Comparison of ENCODE assay signal across 8 cellular contexts in the genomic region with DNA sequence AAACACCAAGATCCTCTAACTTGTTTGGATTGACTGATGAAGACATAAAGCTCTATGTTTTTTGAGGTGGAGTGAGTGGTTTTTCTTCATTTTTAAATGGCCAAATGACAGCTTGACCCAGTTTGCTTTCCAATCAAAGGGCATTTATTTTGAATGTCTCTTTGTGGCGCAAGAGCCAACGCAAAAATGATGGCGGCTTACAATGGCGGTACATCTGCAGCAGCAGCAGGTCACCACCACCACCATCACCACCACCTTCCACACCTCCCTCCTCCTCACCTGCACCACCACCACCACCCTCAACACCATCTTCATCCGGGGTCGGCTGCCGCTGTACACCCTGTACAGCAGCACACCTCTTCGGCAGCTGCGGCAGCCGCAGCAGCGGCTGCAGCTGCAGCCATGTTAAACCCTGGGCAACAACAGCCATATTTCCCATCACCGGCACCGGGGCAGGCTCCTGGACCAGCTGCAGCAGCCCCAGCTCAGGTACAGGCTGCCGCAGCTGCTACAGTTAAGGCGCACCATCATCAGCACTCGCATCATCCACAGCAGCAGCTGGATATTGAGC. TPM values are rescaled to one million over a fixed set of nuclear protein-coding genes. Genes with fewer than 3 reads are reported as not detected.
A peak's percentile ranks its signal among the peaks of the same experiment; 100 is the strongest.
DNase-seq lines count a peak whose midpoint lies in the region; ATAC-seq and TF ChIP-seq lines count a peak whose summit lies in the region.

No MANE protein-coding gene starts in this region.

- TF ChIP-seq CTCF in cardiac fibroblast (IDR thresholded peaks at IDR 0.05; ENCODE audit: low read depth, low read length) (no peak), natural killer cell (IDR thresholded peaks at IDR 0.05) (no peak), lower leg skin (IDR thresholded peaks at IDR 0.05) (no peak)

- peak overlapping the region; percentile 93 for H3K4me3 Mint-ChIP-seq in natural killer cell

- H3K9ac ChIP-seq in BLaER1 treated with 17β-estradiol and CSF1 and Interleukin-3, amounts not matched to agents 10 nM and 100 nM: peak overlapping the region in 10 of 11 experiments; percentile 87 to 95 (median 90); a peak in 17 of 22 replicates

- no peaks in the 10 kb centered on the region for H3K27me3 ChIP-seq in BLaER1 treated with 17β-estradiol and CSF1 and Interleukin-3, amounts not matched to agents 10 nM and 100 nM

- peaks cover 55 to 62% (median 56%) of the 10 kb centered on the region in 10 experiments for H3K4me1 ChIP-seq in BLaER1 treated with 17β-estradiol and CSF1 and Interleukin-3, amounts not matched to agents 10 nM and 100 nM

- H3K36me3 Mint-ChIP-seq in natural killer cell: no peaks in the 10 kb centered on the region

- H3K4me1 Mint-ChIP-seq in natural killer cell: peaks cover 66 to 69% of the 10 kb centered on the region in 2 donors

- H3K27ac ChIP-seq in BLaER1 treated with 17β-estradiol and CSF1 and Interleukin-3, amounts not matched to agents 10 nM and 100 nM: peak overlapping the region in 2 of 11 experiments; percentile 86 to 89; a peak in 2 of 22 replicates
- H3K27ac ChIP-seq in KOPT-K1 (ENCODE audit: low read depth, low read length, poor library complexity, severe bottlenecking): peak overlapping the region; percentile 66

- DNase-seq in cardiac fibroblast (ENCODE audit: low read depth in 2 of 2) (no peak), natural killer cell (no peak), lower leg skin (ENCODE audit: low spot score in 2 of 2) (no peak), HPDE6-E6E7 (ENCODE audit: extremely low spot score) (no peak), DMS53 treated with DMSO at 0.1 percent for 48 hours (lab: John Stamatoyannopoulos, UW; ENCODE audit: unreplicated experiment) (no peak), NCI-H2107 treated with DMSO at 0.1 percent for 48 hours (lab: John Stamatoyannopoulos, UW; ENCODE audit: unreplicated experiment) (no peak)

- H4K20me1 ChIP-seq in BLaER1 treated with 17β-estradiol and CSF1 and Interleukin-3, amounts not matched to agents 10 nM and 100 nM: peaks cover 0 to 52% (median 13%) of the 10 kb centered on the region in 11 experiments; a peak in 12 of 22 replicates

- no peak for ATAC-seq in natural killer cell

- WGBS in lower leg skin, 2 donors: 97 to 98% methylated on average over 16 of the region's 16 CpGs

- H3K27me3 Mint-ChIP-seq in natural killer cell (ENCODE audit: low read depth in 2 of 2): no peaks in the 10 kb centered on the region

- peak overlapping the region; percentile 78 to 97 (median 88) for H3K4me2 ChIP-seq in BLaER1 treated with 17β-estradiol and CSF1 and Interleukin-3, amounts not matched to agents 10 nM and 100 nM

- H3K4me3 ChIP-seq in BLaER1 treated with 17β-estradiol and CSF1 and Interleukin-3, amounts not matched to agents 10 nM and 100 nM: peak overlapping the region; percentile 69 to 89 (median 78)
- H3K4me3 ChIP-seq in cardiac fibroblast (replicated peaks in 1 of 2; ENCODE audit: low read depth in 2 of 2, low read length in 2 of 2): peak overlapping the region; percentile 83
- no peak overlapping the region for H3K4me3 ChIP-seq in lower leg skin (ENCODE audit: low read depth, poor library complexity, severe bottlenecking)

- H3K36me3 ChIP-seq in BLaER1 treated with 17β-estradiol and CSF1 and Interleukin-3, amounts not matched to agents 10 nM and 100 nM: peaks cover 0 to 7% (median 0%) of the 10 kb centered on the region in 11 experiments; a peak in 3 of 22 replicates
- H3K36me3 ChIP-seq in KOPT-K1 (ENCODE audit: insufficient read depth, low read length): no peaks in the 10 kb centered on the region; the same call in 1 of the 2 replicates

- H3K9me3 ChIP-seq in BLaER1 treated with 17β-estradiol and CSF1 and Interleukin-3, amounts not matched to agents 10 nM and 100 nM (replicated peaks in 1 of 11): 0 out of 22 replicates have a peak, but pooled peaks cover 0 to 5% (median 0%) of the 10 kb centered on the region in 11 experiments
- no peaks in the 10 kb centered on the region for H3K9me3 ChIP-seq in KOPT-K1 (ENCODE audit: insufficient read depth, low read length, poor library complexity, severe bottlenecking)

- H3K9me3 Mint-ChIP-seq in natural killer cell: no peaks in the 10 kb centered on the region

- no peak for TF ChIP-seq POLR2A in lower leg skin (IDR thresholded peaks at IDR 0.05)

- H3K27ac Mint-ChIP-seq in natural killer cell: peak overlapping the region; percentile 92 to 94

- intact Hi-C loops in natural killer cell (cut with micrococcal nuclease) (no loop called here), lower leg skin (cut with DNase I; ENCODE audit: low total_unique reads) (loop anchor here (10.0 kb wide), 1 partner anchor 418 kb away; no protein-coding TSS in a partner anchor)

RNA-seq across cellular contexts. Expression of gene NLK, which starts 0.3 kb away (rescaled TPM):
- 10 to 100 TPM; 18.3 to 35.6 (median 20.8) TPM for total RNA-seq in natural killer cell
- 10 to 100 TPM in 1 of 4 donors, 1 to 10 TPM in 3; 5.9 to 10.8 (median 8.2) TPM for total RNA-seq in lower leg skin
